Comparison of ENCODE assay signal across 20 cellular contexts in genomic region chr4:40546506-40546905, GRCh38.
DNase-seq lines count a peak whose midpoint lies in the region; ATAC-seq and TF ChIP-seq lines count a peak whose summit lies in the region.
"Had no signal": no experiment of that assay in that cellular context is flagged by ENCODE, and none has a peak within 500 bp of the region (broad histone marks: within the 10 kb centered on the region; RNA-seq: fewer than 3 reads in every experiment).

No MANE protein-coding gene starts in this region.

- no peaks in the 10 kb centered on the region for H3K36me3 Mint-ChIP-seq in activated T-cell treated with anti-CD3 and anti-CD28 coated beads, Interleukin-2, amount 50 U/mL, for 24 hours (ENCODE audit: low read depth)
- H3K36me3 Mint-ChIP-seq: activated CD4-positive, alpha-beta memory T cell treated with anti-CD3 and anti-CD28 coated beads for 36 hours; CD8-positive, alpha-beta T cell; stimulated activated effector memory CD8-positive, alpha-beta T cell treated with anti-CD3 and anti-CD28 coated beads, Interleukin-12 subunit alpha, Interleukin-12 subunit beta, amount 100 ng/mL, for 72 hours had no signal

- H3K36me3 ChIP-seq in adrenal gland (replicated peaks in 1 of 2) (no peaks in the 10 kb centered on the region), liver (ENCODE audit: control insufficient read depth in 4 of 4, insufficient read depth in 3 of 4, low read depth in 1 of 4, low read length in 3 of 4) (peaks cover 0 to 4% (median 3%) of the 10 kb centered on the region in 4 donors)
- H3K36me3 ChIP-seq: thoracic aorta had no signal

- H3K27ac ChIP-seq in adrenal gland (peak overlapping the region in 3 of 5 donors; percentile 21 to 82 (median 82)), liver (ENCODE audit: low read depth in 1 of 2, low read length in 2 of 2) (peak overlapping the region; percentile 79 to 86)
- H3K27ac ChIP-seq: thoracic aorta had no signal

- no peak overlapping the region for H3K27ac Mint-ChIP-seq in activated T-cell treated with anti-CD3 and anti-CD28 coated beads, Interleukin-2, amount 50 U/mL, for 24 hours
- H3K27ac Mint-ChIP-seq: activated CD4-positive, alpha-beta memory T cell treated with anti-CD3 and anti-CD28 coated beads for 36 hours; CD8-positive, alpha-beta T cell; stimulated activated effector memory CD8-positive, alpha-beta T cell treated with anti-CD3 and anti-CD28 coated beads, Interleukin-12 subunit alpha, Interleukin-12 subunit beta, amount 100 ng/mL, for 72 hours had no signal

- H3K4me3 Mint-ChIP-seq in activated T-cell treated with anti-CD3 and anti-CD28 coated beads, Interleukin-2, amount 50 U/mL, for 24 hours, result no peak overlapping the region
- H3K4me3 Mint-ChIP-seq: activated CD4-positive, alpha-beta memory T cell treated with anti-CD3 and anti-CD28 coated beads for 36 hours; CD8-positive, alpha-beta T cell; stimulated activated effector memory CD8-positive, alpha-beta T cell treated with anti-CD3 and anti-CD28 coated beads, Interleukin-12 subunit alpha, Interleukin-12 subunit beta, amount 100 ng/mL, for 72 hours had no signal

- H3K27me3 Mint-ChIP-seq in activated T-cell treated with anti-CD3 and anti-CD28 coated beads, Interleukin-2, amount 50 U/mL, for 24 hours, result no peaks in the 10 kb centered on the region
- H3K27me3 Mint-ChIP-seq: activated CD4-positive, alpha-beta memory T cell treated with anti-CD3 and anti-CD28 coated beads for 36 hours had no signal

- TF ChIP-seq CTCF in adrenal gland (IDR thresholded peaks at IDR 0.05) (no peak), liver (IDR thresholded peaks at IDR 0.05; ENCODE audit: low read depth, low read length, missing input control) (no peak)

- DNase-seq in HT-29 (ENCODE audit: low spot score), result peak; percentile 67
- DNase-seq in adrenal gland, result no peak
- peak; percentile 84 for DNase-seq in renal cortical epithelial cell (ENCODE audit: low read depth)
- no peak for DNase-seq in activated T-cell treated with anti-CD3 and anti-CD28 coated beads, Interleukin-2, amount 50 U/mL, for 24 hours
- no peak for DNase-seq in DMS79 treated with DMSO at 0.1 percent for 48 hours (lab: John Stamatoyannopoulos, UW)
- DNase-seq in stimulated activated CD4-positive, alpha-beta T cell treated with anti-CD3 and anti-CD28 coated beads, Interleukin-1b, Interleukin-23, amount 100 ng/mL, for 48 hours, result no peak
- DNase-seq: activated CD4-positive, alpha-beta memory T cell treated with anti-CD3 and anti-CD28 coated beads for 36 hours; activated CD4-positive, CD25-positive, alpha-beta regulatory T cell; activated naive CD4-positive, alpha-beta T cell treated with anti-CD3 and anti-CD28 coated beads, Interleukin-2, amount 50 U/mL, for 16 hours; CD8-positive, alpha-beta T cell; DND-41; H7; NCI-H187; NCI-H345; nucleus accumbens; T-helper 9 cell had no signal

- no peak overlapping the region for H3K4me3 ChIP-seq in adrenal gland
- H3K4me3 ChIP-seq in liver (ENCODE audit: low read depth in 1 of 3, low read length in 3 of 3), result no peak overlapping the region
- H3K4me3 ChIP-seq: thoracic aorta had no signal

- H3K4me1 ChIP-seq in adrenal gland (replicated peaks in 1 of 2) (peaks cover 34 to 48% of the 10 kb centered on the region in 2 donors), liver (ENCODE audit: control insufficient read depth in 4 of 4, insufficient read depth in 4 of 4, low read length in 3 of 4) (peaks cover 6 to 43% (median 25%) of the 10 kb centered on the region in 4 donors)

- ATAC-seq in GM18861 (IDR thresholded peaks at IDR 0.05; ENCODE audit: unreplicated experiment), result no peak
- ATAC-seq: CD8-positive, alpha-beta T cell; stimulated activated effector memory CD8-positive, alpha-beta T cell treated with anti-CD3 and anti-CD28 coated beads, Interleukin-12 subunit alpha, Interleukin-12 subunit beta, amount 100 ng/mL, for 72 hours had no signal

- H3K4me1 Mint-ChIP-seq in activated T-cell treated with anti-CD3 and anti-CD28 coated beads, Interleukin-2, amount 50 U/mL, for 24 hours (ENCODE audit: low read depth), result peaks cover 17% of the 10 kb centered on the region

- no peaks in the 10 kb centered on the region for H3K9me3 Mint-ChIP-seq in activated T-cell treated with anti-CD3 and anti-CD28 coated beads, Interleukin-2, amount 50 U/mL, for 24 hours
- H3K9me3 Mint-ChIP-seq: activated CD4-positive, alpha-beta memory T cell treated with anti-CD3 and anti-CD28 coated beads for 36 hours; CD8-positive, alpha-beta T cell; stimulated activated effector memory CD8-positive, alpha-beta T cell treated with anti-CD3 and anti-CD28 coated beads, Interleukin-12 subunit alpha, Interleukin-12 subunit beta, amount 100 ng/mL, for 72 hours had no signal

- intact Hi-C loops in adrenal gland (cut with DNase I), result no loop called here

- TF ChIP-seq POLR2A in adrenal gland (IDR thresholded peaks at IDR 0.05), result no peak

- H3K27me3 ChIP-seq in adrenal gland (no peaks in the 10 kb centered on the region), liver (ENCODE audit: control insufficient read depth in 4 of 4, insufficient read depth in 4 of 4, low read length in 3 of 4) (no peaks in the 10 kb centered on the region)

- peak; percentile 68 to 69 for TF ChIP-seq RAD21 in liver (IDR thresholded peaks at IDR 0.05)

- H3K9me3 ChIP-seq in adrenal gland (replicated peaks in 1 of 3), result no peaks in the 10 kb centered on the region
- H3K9me3 ChIP-seq in liver (ENCODE audit: control insufficient read depth in 4 of 4, low read length in 3 of 4), result no peaks in the 10 kb centered on the region
- H3K9me3 ChIP-seq: thoracic aorta had no signal

- H3K9ac ChIP-seq in liver (ENCODE audit: low read depth in 1 of 2, low read length in 2 of 2), result no peak overlapping the region

- 75 to 92% (median 78%) methylated on average over 4 of the region's 4 CpGs for WGBS in adrenal gland, 4 donors
- WGBS in liver, result 33% methylated on average over 4 of the region's 4 CpGs

TF ChIP-seq in liver, 16 proteins besides CTCF, POLR2A, EP300 and RAD21:
- TF ChIP-seq GABPA (IDR thresholded peaks at IDR 0.05 in 1 of 2, conservative IDR thresholded peaks at IDR 0.05 in 1 of 2), result no peak
- TF ChIP-seq SP1 (IDR thresholded peaks at IDR 0.05), result peak; percentile 98
- peak in 1 of 2 donors; percentile 23 for TF ChIP-seq EGR1 (IDR thresholded peaks at IDR 0.05; ENCODE audit: low read depth in 2 of 2)
- peak; percentile 85 for TF ChIP-seq ZBTB33 (IDR thresholded peaks at IDR 0.05)
- TF ChIP-seq RXRA (IDR thresholded peaks at IDR 0.05), result peak; percentile 95 to 97
- peak; percentile 62 for TF ChIP-seq FOXA2 (IDR thresholded peaks at IDR 0.05)
- peak; percentile 91 for TF ChIP-seq REST (IDR thresholded peaks at IDR 0.05)
- peak; percentile 94 for TF ChIP-seq YY1 (IDR thresholded peaks at IDR 0.05)
- TF ChIP-seq ATF3 (IDR thresholded peaks at IDR 0.05), result peak; percentile 36
- TF ChIP-seq JUND (IDR thresholded peaks at IDR 0.05), result peak; percentile 75 to 95
- peak; percentile 71 for TF ChIP-seq FOXA1 (IDR thresholded peaks at IDR 0.05)
- TF ChIP-seq MAX (IDR thresholded peaks at IDR 0.05), result peak; percentile 87
- no peak for TF ChIP-seq TAF1 (conservative IDR thresholded peaks at IDR 0.05)
- peak; percentile 94 for TF ChIP-seq HNF4G (IDR thresholded peaks at IDR 0.05)
- peak; percentile 66 for TF ChIP-seq NR2F2 (IDR thresholded peaks at IDR 0.05)
- peak; percentile 97 to 99 for TF ChIP-seq HNF4A (conservative IDR thresholded peaks at IDR 0.05)

Comparison
In these comparisons a context has a peak if more than half of its experiments do, and no peak if none do; other contexts are left out.
1. DNase-seq: peak in HT-29 (single experiment) and renal cortical epithelial cell (single experiment); none in adrenal gland (0 of 7), activated T-cell treated with anti-CD3 and anti-CD28 coated beads, Interleukin-2, amount 50 U/mL, for 24 hours (single experiment), DMS79 treated with DMSO at 0.1 percent for 48 hours (single experiment) and stimulated activated CD4-positive, alpha-beta T cell treated with anti-CD3 and anti-CD28 coated beads, Interleukin-1b, Interleukin-23, amount 100 ng/mL, for 48 hours (single experiment).